Comparison of ENCODE assay signal across 16 cellular contexts in the genomic region with DNA sequence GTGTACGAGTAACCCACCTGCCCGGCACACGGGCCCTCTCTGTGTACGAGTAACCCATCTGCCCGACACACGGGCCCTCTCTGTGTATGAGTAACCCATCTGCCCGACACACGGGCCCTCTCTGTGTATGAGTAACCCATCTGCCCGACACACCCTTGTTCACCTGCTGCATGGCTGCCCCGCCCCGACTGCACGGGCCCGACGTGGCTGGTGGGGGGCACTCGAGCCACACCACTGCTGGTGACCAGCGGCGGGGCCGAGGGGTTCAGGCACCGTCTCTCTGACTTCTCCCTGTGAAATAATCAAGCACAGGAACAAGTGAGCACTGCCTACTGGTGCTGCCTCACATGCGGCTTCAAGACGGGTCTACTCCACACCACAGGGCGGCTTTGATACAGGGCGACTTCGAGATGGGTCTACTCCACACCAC.
"Had no signal": no experiment of that assay in that cellular context is flagged by ENCODE, and none has a peak within 500 bp of the region (broad histone marks: within the 10 kb centered on the region; RNA-seq: fewer than 3 reads in every experiment).

No MANE protein-coding gene starts in this region.

- H3K4me1 Mint-ChIP-seq: neural progenitor cell had no signal

- H3K27ac ChIP-seq: colonic mucosa, esophagus squamous epithelium, lower lobe of right lung, neural progenitor cell, ovary, tibial artery had no signal

- ATAC-seq: lower lobe of right lung had no signal

- H3K36me3 ChIP-seq: neural progenitor cell, ovary had no signal

- H3K4me1 ChIP-seq: colonic mucosa, lower lobe of right lung, neural progenitor cell, tibial artery had no signal

- H3K27me3 ChIP-seq: colonic mucosa, esophagus squamous epithelium, neural progenitor cell, ovary, tibial artery had no signal

- H3K9me3 Mint-ChIP-seq: activated naive CD4-positive, alpha-beta T cell treated with anti-CD3 and anti-CD28 coated beads, Interleukin-2, amount 50 U/mL, for 72 hours; activated T-cell treated with anti-CD3 and anti-CD28 coated beads, Interleukin-2, amount 50 U/mL, for 4 hours; neural progenitor cell; T-helper 2 cell treated with Interferon-gamma antibody and Interleukin-4, amounts not matched to agents 5 μg/mL and 100 μg/mL, for 36 hours had no signal

- H3K4me3 Mint-ChIP-seq: activated T-cell treated with anti-CD3 and anti-CD28 coated beads, Interleukin-2, amount 50 U/mL, for 4 hours; neural progenitor cell; T-helper 2 cell treated with Interferon-gamma antibody and Interleukin-4, amounts not matched to agents 5 μg/mL and 100 μg/mL, for 36 hours had no signal

- H3K4me3 ChIP-seq: colonic mucosa, esophagus squamous epithelium, lower lobe of right lung, neural progenitor cell, ovary, tibial artery had no signal

- H3K9ac ChIP-seq: neural progenitor cell had no signal

- DNase-seq: activated CD4-positive, alpha-beta T cell treated with anti-CD3 and anti-CD28 coated beads, Interleukin-2, amount 50 U/mL, for 48 hours; activated CD4-positive, CD25-positive, alpha-beta regulatory T cell treated with anti-CD3 and anti-CD28 coated beads, Interleukin-2, amount 50 U/mL, for 72 hours; activated gamma-delta T cell; activated T-cell treated with anti-CD3 and anti-CD28 coated beads, Interleukin-2, amount 50 U/mL, for 4 hours; colonic mucosa; esophagus squamous epithelium; glutamatergic neuron; lower lobe of right lung; midbrain; stimulated activated CD4-positive, alpha-beta T cell treated with anti-CD3 and anti-CD28 coated beads, Interleukin-12 subunit alpha, Interleukin-12 subunit beta, amount 100 ng/mL, for 4 hours; stimulated activated naive CD4-positive, alpha-beta T cell had no signal

- H3K4me2 ChIP-seq: neural progenitor cell had no signal

- H2AFZ ChIP-seq: neural progenitor cell had no signal

- H3K9me3 ChIP-seq: colonic mucosa, esophagus squamous epithelium, lower lobe of right lung, ovary, tibial artery had no signal

- H3K27ac Mint-ChIP-seq: neural progenitor cell; T-helper 2 cell treated with Interferon-gamma antibody and Interleukin-4, amounts not matched to agents 5 μg/mL and 100 μg/mL, for 36 hours had no signal
